ENCODE assay signal across 33 cellular contexts in the genomic region with DNA sequence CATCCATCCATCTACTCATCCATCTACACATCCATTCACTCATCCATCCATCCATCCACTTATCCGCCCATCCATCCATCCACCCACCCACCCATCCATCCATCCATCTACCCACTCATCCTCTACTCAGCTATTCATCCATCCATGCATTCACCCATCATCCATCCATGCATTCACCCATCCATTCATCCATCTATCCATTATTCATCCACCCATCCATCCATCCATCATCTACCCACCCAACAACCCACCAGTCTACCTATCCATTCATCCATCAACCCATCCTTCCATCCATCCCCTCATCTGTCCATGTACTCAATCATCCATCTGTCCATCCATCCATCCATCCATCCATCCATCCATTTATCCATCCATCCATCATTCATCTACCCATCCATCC.
"Had no signal": no experiment of that assay in that cellular context is flagged by ENCODE, and none has a peak within 500 bp of the region (broad histone marks: within the 10 kb centered on the region; RNA-seq: fewer than 3 reads in every experiment).

No MANE protein-coding gene starts in this region.

- H3K27ac ChIP-seq: adrenal gland, body of pancreas, brain microvascular endothelial cell, breast epithelium, VCaP had no signal

- FAIRE-seq: astrocyte, TTC549 had no signal

- ATAC-seq: activated CD8-positive, alpha-beta T cell treated with anti-CD3 and anti-CD28 coated beads for 36 hours; activated naive CD4-positive, alpha-beta T cell treated with anti-CD3 and anti-CD28 coated beads, Interleukin-2, amount 50 U/mL, for 72 hours; activated T-cell treated with anti-CD3 and anti-CD28 coated beads, Interleukin-2, amount 50 U/mL, for 4 hours; activated T-cell treated with anti-CD3 and anti-CD28 coated beads, Interleukin-2, amount 50 U/mL, for 72 hours; activated T-helper 17 cell treated with anti-CD3 and anti-CD28 coated beads, Interleukin-2, amount 50 U/mL, for 72 hours; body of pancreas; T-cell had no signal

- H3K4me1 ChIP-seq: adrenal gland, body of pancreas, breast epithelium had no signal

- H3K9me3 ChIP-seq: adrenal gland, body of pancreas, breast epithelium had no signal

- DNase-seq: activated B cell treated with CpG ODN at 0.5 μM for 24 hours; activated CD4-positive, alpha-beta memory T cell treated with anti-CD3 and anti-CD28 coated beads for 36 hours; activated CD4-positive, alpha-beta T cell treated with anti-CD3 and anti-CD28 coated beads for 4 hours; activated CD4-positive, alpha-beta T cell treated with anti-CD3 and anti-CD28 coated beads, Interleukin-2, amount 10 ng/mL, durations not matched to agents 24 days and 14 days; activated CD4-positive, alpha-beta T cell treated with anti-CD3 and anti-CD28 coated beads, Interleukin-2, amount 50 U/mL, for 1 hour; activated CD4-positive, alpha-beta T cell treated with anti-CD3 and anti-CD28 coated beads, Interleukin-2, amount 50 U/mL, for 4 hours; activated CD4-positive, CD25-positive, alpha-beta regulatory T cell treated with anti-CD3 and anti-CD28 coated beads, Interleukin-2, amount 50 U/mL, for 72 hours; activated CD8-positive, alpha-beta memory T cell treated with anti-CD3 and anti-CD28 coated beads, Interleukin-2, amount 50 U/mL, for 4 hours; activated CD8-positive, alpha-beta T cell treated with anti-CD3 and anti-CD28 coated beads for 36 hours; activated gamma-delta T cell treated with Interleukin-2 at 50 U/mL for 16 hours; activated naive CD4-positive, alpha-beta T cell; activated naive CD4-positive, alpha-beta T cell treated with anti-CD3 and anti-CD28 coated beads for 36 hours; activated naive CD4-positive, alpha-beta T cell treated with anti-CD3 and anti-CD28 coated beads, Interleukin-2, amount 50 U/mL, for 16 hours; activated naive CD8-positive, alpha-beta T cell treated with anti-CD3 and anti-CD28 coated beads for 36 hours; activated T-cell treated with anti-CD3 and anti-CD28 coated beads for 4 hours; activated T-cell treated with anti-CD3 and anti-CD28 coated beads, Interleukin-2, amount 50 U/mL, for 1 hour; activated T-cell treated with anti-CD3 and anti-CD28 coated beads, Interleukin-2, amount 50 U/mL, for 4 hours; activated T-cell treated with anti-CD3 and anti-CD28 coated beads, Interleukin-2, amount 50 U/mL, for 72 hours; adrenal gland; amniotic stem cell; aorta; body of pancreas; brain microvascular endothelial cell; central memory CD4-positive, alpha-beta T cell; T-cell; T-helper 2 cell; T-helper 9 cell had no signal

- H3K4me3 ChIP-seq: adrenal gland, body of pancreas, breast epithelium had no signal

- H3K36me3 ChIP-seq: adrenal gland, brain microvascular endothelial cell, breast epithelium had no signal

- H3K27me3 ChIP-seq: adrenal gland, body of pancreas, brain microvascular endothelial cell had no signal
